ENCODE assay signal across 8 cellular contexts in genomic region chr6:167153523-167153959, GRCh38. TPM values are rescaled to one million over a fixed set of nuclear protein-coding genes. Genes with fewer than 3 reads are reported as not detected.
A peak's percentile ranks its signal among the peaks of the same experiment; 100 is the strongest.
DNase-seq lines count a peak whose midpoint lies in the region; ATAC-seq and TF ChIP-seq lines count a peak whose summit lies in the region.

No MANE protein-coding gene starts in this region.

- no peak overlapping the region for H3K4me3 Mint-ChIP-seq in type B pancreatic cell

- H3K27me3 ChIP-seq in thoracic aorta (replicated peaks; ENCODE audit: insufficient read depth), result no peaks in the 10 kb centered on the region

- H3K27ac Mint-ChIP-seq in type B pancreatic cell, result no peak overlapping the region

- POLR2A ChIA-PET in GM10248 (lab: Yijun Ruan, JAX), result no interaction called here

- TF ChIP-seq CTCF in GM10248 (IDR thresholded peaks at IDR 0.05; ENCODE audit: control extremely low read depth, extremely low read depth, low read depth, missing control alignments), result no peak
- TF ChIP-seq CTCF in cardiac fibroblast (IDR thresholded peaks at IDR 0.05; ENCODE audit: low read depth, low read length), result no peak
- TF ChIP-seq CTCF in thoracic aorta (IDR thresholded peaks at IDR 0.05), result no peak
- TF ChIP-seq CTCF in type B pancreatic cell (conservative IDR thresholded peaks at IDR 0.05), result no peak

- peaks cover 7% of the 10 kb centered on the region for H3K4me1 Mint-ChIP-seq in type B pancreatic cell (ENCODE audit: unreplicated experiment)

- CTCF ChIA-PET in GM10248 (lab: Yijun Ruan, JAX), result interaction anchor here (0.9 to 3.3 kb wide), 3 partner anchors 11 to 378 kb away, joined by 3 to 18 read pairs (median 13); no protein-coding TSS in a partner anchor

- H3K4me1 ChIP-seq in thoracic aorta (ENCODE audit: control insufficient read depth in 1 of 2, low read depth in 2 of 2), result no peaks in the 10 kb centered on the region

- no peak overlapping the region for H3K27ac ChIP-seq in thoracic aorta

- no peaks in the 10 kb centered on the region for H3K36me3 ChIP-seq in thoracic aorta

- H3K9me3 ChIP-seq in thoracic aorta, result no peaks in the 10 kb centered on the region

- peak; percentile 58 for ATAC-seq in GM19463 (IDR thresholded peaks at IDR 0.05; ENCODE audit: unreplicated experiment)
- ATAC-seq in HG03565 (IDR thresholded peaks at IDR 0.05; ENCODE audit: unreplicated experiment), result peak; percentile 41
- ATAC-seq in thoracic aorta (ENCODE audit: insufficient number of reproducible peaks, low FRiP score, low read depth), result no peak

- H3K4me3 ChIP-seq in cardiac fibroblast (replicated peaks in 1 of 2; ENCODE audit: low read depth in 2 of 2, low read length in 2 of 2) (peak overlapping the region in 1 of 2 donors; percentile 6), thoracic aorta (peak overlapping the region; percentile 34)

- no peaks in the 10 kb centered on the region for H3K9me3 Mint-ChIP-seq in type B pancreatic cell

- no peaks in the 10 kb centered on the region for H3K36me3 Mint-ChIP-seq in type B pancreatic cell

- peaks cover 57% of the 10 kb centered on the region for H3K27me3 Mint-ChIP-seq in type B pancreatic cell

- peak; percentile 75 for DNase-seq in GM10248 (ENCODE audit: extremely low spot score)
- DNase-seq in cardiac fibroblast (ENCODE audit: low read depth in 2 of 2), result peak; percentile 28 to 55
- DNase-seq in thoracic aorta (ENCODE audit: low spot score), result no peak
- DNase-seq in type B pancreatic cell (ENCODE audit: extremely low spot score, unreplicated experiment), result no peak
- DNase-seq in stimulated activated CD4-positive, alpha-beta T cell treated with anti-CD3 and anti-CD28 coated beads, Interleukin-2, amount 100 ng/mL, for 48 hours, result no peak
- no peak for DNase-seq in HuH-7 (ENCODE audit: low spot score)

RNA-seq across cellular contexts. Expression of gene GPR31, which starts 4.2 kb away (rescaled TPM):
- total RNA-seq in thoracic aorta (not detected), type B pancreatic cell (ENCODE audit: low replicate concordance) (not detected in 2 replicates)

RNA-seq across cellular contexts. Expression of gene CCR6, which starts 30.6 kb away (rescaled TPM):
- not detected for total RNA-seq in thoracic aorta
- total RNA-seq in type B pancreatic cell (ENCODE audit: low replicate concordance), result not detected in 2 replicates

Comparison
In these comparisons a context has a peak if more than half of its experiments do, and no peak if none do; other contexts are left out.
1. DNase-seq: peak in GM10248 (single experiment) and cardiac fibroblast (2 of 2); none in thoracic aorta (single experiment), type B pancreatic cell (single experiment), stimulated activated CD4-positive, alpha-beta T cell treated with anti-CD3 and anti-CD28 coated beads, Interleukin-2, amount 100 ng/mL, for 48 hours (0 of 2) and HuH-7 (single experiment).